ENCODE assay signal across 19 cellular contexts in the genomic region with DNA sequence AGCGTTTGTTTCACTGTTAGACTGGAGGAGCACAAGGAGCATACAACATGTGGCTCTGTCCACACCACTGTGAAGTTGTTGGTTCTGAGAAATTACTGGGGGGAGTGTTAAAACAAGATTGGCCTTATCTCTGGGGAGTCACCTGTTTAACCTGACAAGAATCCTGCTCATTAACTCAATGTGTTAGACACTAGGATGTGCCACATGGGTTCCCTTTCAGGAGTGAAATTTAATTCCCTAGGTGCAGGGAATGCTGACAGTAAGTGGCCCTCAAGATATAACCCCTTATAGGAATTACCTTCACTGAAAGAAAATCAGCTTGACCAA. TPM values are rescaled to one million over a fixed set of nuclear protein-coding genes. Genes with fewer than 3 reads are reported as not detected.
A peak's percentile ranks its signal among the peaks of the same experiment; 100 is the strongest.
DNase-seq lines count a peak whose midpoint lies in the region; ATAC-seq, FAIRE-seq and TF ChIP-seq lines count a peak whose summit lies in the region.
"Had no signal": no experiment of that assay in that cellular context is flagged by ENCODE, and none has a peak within 500 bp of the region (broad histone marks: within the 10 kb centered on the region; RNA-seq: fewer than 3 reads in every experiment).

No MANE protein-coding gene starts in this region.

- no peaks in the 10 kb centered on the region for H3K9me3 Mint-ChIP-seq in mesothelial cell of epicardium
- H3K9me3 Mint-ChIP-seq: CD4-positive, CD25-positive, alpha-beta regulatory T cell had no signal

- no peaks in the 10 kb centered on the region for H3K27me3 Mint-ChIP-seq in mesothelial cell of epicardium (ENCODE audit: low read depth)

- FAIRE-seq in GM19239 (lab: Jason Lieb, UNC): peak; percentile 11

- H3K27ac ChIP-seq in VCaP: peak overlapping the region; percentile 99
- peak overlapping the region in 3 of 4 donors; percentile 65 to 77 (median 74) for H3K27ac ChIP-seq in upper lobe of left lung
- no peak overlapping the region for H3K27ac ChIP-seq in right lobe of liver

- intact Hi-C loops in right lobe of liver (cut with DNase I): loop anchor here in 1 of 2 donors (5.0 kb wide), 1 partner anchor 71 kb away; no protein-coding TSS in a partner anchor

- no peak for TF ChIP-seq EP300 in upper lobe of left lung (IDR thresholded peaks at IDR 0.05)

- H3K36me3 Mint-ChIP-seq in mesothelial cell of epicardium: no peaks in the 10 kb centered on the region
- H3K36me3 Mint-ChIP-seq: CD4-positive, CD25-positive, alpha-beta regulatory T cell had no signal

- no peak for TF ChIP-seq CTCF in VCaP (conservative IDR thresholded peaks at IDR 0.05)
- TF ChIP-seq CTCF in mesothelial cell of epicardium (IDR thresholded peaks at IDR 0.05; ENCODE audit: unreplicated experiment): no peak
- TF ChIP-seq CTCF in upper lobe of left lung (IDR thresholded peaks at IDR 0.05): no peak
- TF ChIP-seq CTCF in right lobe of liver (IDR thresholded peaks at IDR 0.05): no peak

- no peak for DNase-seq in GM19239 (ENCODE audit: insufficient read length, low spot score)
- no peak for DNase-seq in mesothelial cell of epicardium (ENCODE audit: low spot score in 2 of 2, unreplicated experiment in 2 of 2)
- no peak for DNase-seq in upper lobe of left lung
- no peak for DNase-seq in right lobe of liver
- DNase-seq in RPMI8226: no peak
- DNase-seq: ACHN; AML-193; Caco-2; CD4-positive, CD25-positive, alpha-beta regulatory T cell; DMS153; EL; H7; IMR-90; MV-4-11; NCI-H187 treated with DMSO at 0.1 percent for 48 hours; NCI-H446; PC-9 had no signal

- peaks cover 34 to 64% (median 47%) of the 10 kb centered on the region in 4 donors for H3K4me1 ChIP-seq in upper lobe of left lung
- no peaks in the 10 kb centered on the region for H3K4me1 ChIP-seq in right lobe of liver

- H3K4me3 ChIP-seq in upper lobe of left lung: no peak overlapping the region
- H3K4me3 ChIP-seq in right lobe of liver: no peak overlapping the region
- H3K4me3 ChIP-seq: PC-9 had no signal

- no peak for ATAC-seq in upper lobe of left lung (ENCODE audit: low FRiP score in 2 of 2)
- ATAC-seq in right lobe of liver: no peak
- no peak for ATAC-seq in HG03159 (IDR thresholded peaks at IDR 0.05; ENCODE audit: unreplicated experiment)

- peaks cover 53% of the 10 kb centered on the region for H3K4me1 Mint-ChIP-seq in mesothelial cell of epicardium

- peak overlapping the region; percentile 51 for H3K27ac Mint-ChIP-seq in mesothelial cell of epicardium
- H3K27ac Mint-ChIP-seq: CD4-positive, CD25-positive, alpha-beta regulatory T cell had no signal

- no peak for TF ChIP-seq POLR2A in upper lobe of left lung (IDR thresholded peaks at IDR 0.05)
- TF ChIP-seq POLR2A in right lobe of liver (IDR thresholded peaks at IDR 0.05): no peak

- 71 to 83% methylated on average over 1 of the region's 1 CpG for WGBS in upper lobe of left lung, 2 donors
- 57% methylated on average over 1 of the region's 1 CpG for WGBS in right lobe of liver (ENCODE audit: insufficient coverage, low coverage, low lambda C conversion rate, missing lambda C conversion rate)

- H3K36me3 ChIP-seq in upper lobe of left lung (peaks cover 0 to 12% (median 0%) of the 10 kb centered on the region in 4 donors), right lobe of liver (no peaks in the 10 kb centered on the region)

- H3K4me3 Mint-ChIP-seq in mesothelial cell of epicardium: no peak overlapping the region
- H3K4me3 Mint-ChIP-seq: CD4-positive, CD25-positive, alpha-beta regulatory T cell had no signal

- H3K9me3 ChIP-seq in upper lobe of left lung: no peaks in the 10 kb centered on the region
- H3K9me3 ChIP-seq in right lobe of liver: no peaks in the 10 kb centered on the region
- H3K9me3 ChIP-seq: Caco-2 had no signal

- H3K27me3 ChIP-seq in upper lobe of left lung: no peaks in the 10 kb centered on the region
- H3K27me3 ChIP-seq in right lobe of liver: no peaks in the 10 kb centered on the region

RNA-seq across cellular contexts. Expression of gene WNT2B, which starts 45.8 kb away (rescaled TPM):
- total RNA-seq in mesothelial cell of epicardium (146 to 165 TPM (median 151 TPM) in 3 replicates), upper lobe of left lung (10 to 100 TPM in 3 of 6 donors, 1 to 10 TPM in 3; 4.5 to 19.9 (median 9.5) TPM), right lobe of liver (under 1 TPM; 0.20 to 0.68 (median 0.37) TPM)

Comparison
In these comparisons a context has a peak if more than half of its experiments do, and no peak if none do; other contexts are left out.
1. H3K27ac ChIP-seq: peak in VCaP (single experiment) and upper lobe of left lung (3 of 4); none in right lobe of liver (0 of 3).